8 cellular contexts compared by ENCODE assay signal in genomic region chr16:58236231-58236690, GRCh38. TPM values are rescaled to one million over a fixed set of nuclear protein-coding genes. Genes with fewer than 3 reads are reported as not detected.
DNase-seq lines count a peak whose midpoint lies in the region; ATAC-seq, FAIRE-seq and TF ChIP-seq lines count a peak whose summit lies in the region.

No MANE protein-coding gene starts in this region.

- H3K36me3 ChIP-seq in IMR-90 (ENCODE audit: control insufficient read depth, insufficient read depth, low read length) (no peaks in the 10 kb centered on the region), neuronal stem cell (replicated peaks in 1 of 2; ENCODE audit: control insufficient read depth in 2 of 2, insufficient read depth in 2 of 2, low read length in 2 of 2) (no peaks in the 10 kb centered on the region)

- no peak for TF ChIP-seq CTCF in IMR-90 (conservative IDR thresholded peaks at IDR 0.05; ENCODE audit: low read depth, low read length)

- no peak overlapping the region; the same call in 1 of the 2 replicates for H4K5ac ChIP-seq in IMR-90 (ENCODE audit: low read depth, low read length)

- H2BK12ac ChIP-seq in neuronal stem cell (ENCODE audit: low read length): no peak overlapping the region

- H2AK9ac ChIP-seq in IMR-90 (replicated peaks; ENCODE audit: low read depth, low read length, poor library complexity): peak overlapping the region; percentile 58

- POLR2A ChIA-PET in IMR-90 (lab: Charles Lee; ENCODE audit: unreplicated experiment): no interaction called here

- no peaks in the 10 kb centered on the region; the same call in 1 of the 2 replicates for H3K4me1 ChIP-seq in IMR-90 (ENCODE audit: control insufficient read depth, insufficient read depth, low read length)
- H3K4me1 ChIP-seq in neuronal stem cell (ENCODE audit: control insufficient read depth in 2 of 2, insufficient read depth in 1 of 2, low read depth in 1 of 2, low read length in 2 of 2): peaks cover 3 to 5% of the 10 kb centered on the region in 2 donors

- H2BK5ac ChIP-seq in IMR-90 (ENCODE audit: low read depth, low read length, poor library complexity, severe bottlenecking) (no peak overlapping the region), neuronal stem cell (ENCODE audit: low read length) (no peak overlapping the region)

- H3K9me3 ChIP-seq in IMR-90 (ENCODE audit: control insufficient read depth, insufficient read depth, low read length) (no peaks in the 10 kb centered on the region), neuronal stem cell (replicated peaks in 1 of 2; ENCODE audit: control insufficient read depth in 2 of 2, insufficient read depth in 1 of 2, low read depth in 1 of 2, low read length in 2 of 2) (no peaks in the 10 kb centered on the region)

- H3K9ac ChIP-seq in IMR-90 (ENCODE audit: low read depth, low read length) (peak overlapping the region; percentile 45; the same call in 1 of the 2 replicates), neuronal stem cell (ENCODE audit: low read depth, low read length, poor library complexity) (peak overlapping the region; percentile 87)

- in situ Hi-C loops in IMR-90 (cut with MboI; ENCODE audit: low sequenced_read_pairs): no loop called here

- ATAC-seq in GM21515 (IDR thresholded peaks at IDR 0.05; ENCODE audit: unreplicated experiment) (peak; percentile 93), IMR-90 (ENCODE audit: low read depth) (peak; percentile 98)

- TF ChIP-seq RAD21 in IMR-90 (IDR thresholded peaks at IDR 0.05; ENCODE audit: low read length): no peak

- TF ChIP-seq POLR2A in IMR-90 (IDR thresholded peaks at IDR 0.05; ENCODE audit: low read depth, low read length): no peak

- H3K27ac ChIP-seq in IMR-90 (ENCODE audit: insufficient read depth, low read length): no peak overlapping the region
- H3K27ac ChIP-seq in neuronal stem cell (replicated peaks; ENCODE audit: low read length): no peak overlapping the region

- H2BK120ac ChIP-seq in IMR-90 (ENCODE audit: low read depth, low read length) (no peak overlapping the region), neuronal stem cell (ENCODE audit: low read depth, low read length) (no peak overlapping the region)

- peak overlapping the region in 1 of 2 experiments; percentile 56; a peak in 1 of 4 replicates for H4K8ac ChIP-seq in IMR-90 (ENCODE audit: low read depth in 2 of 2, low read length in 2 of 2)
- H4K8ac ChIP-seq in neuronal stem cell (ENCODE audit: low read depth, low read length): no peak overlapping the region

- H4K91ac ChIP-seq in IMR-90 (ENCODE audit: insufficient read depth, low read depth, low read length) (no peak overlapping the region), neuronal stem cell (ENCODE audit: low read depth, low read length, poor library complexity) (no peak overlapping the region)

- intact Hi-C loops in IMR-90 (cut with micrococcal nuclease): loop anchor here (2.0 kb wide), 1 partner anchor 13 kb away; no protein-coding TSS in a partner anchor

- dilution Hi-C loops in IMR-90 (cut with HindIII; ENCODE audit: low sequenced_read_pairs, unreplicated experiment): no loop called here

- H3K14ac ChIP-seq in IMR-90 (replicated peaks; ENCODE audit: low read depth, low read length) (no peak overlapping the region), neuronal stem cell (ENCODE audit: low read length) (no peak overlapping the region)

- H2AFZ ChIP-seq in IMR-90 (replicated peaks; ENCODE audit: low read length, poor library complexity): peak overlapping the region; percentile 96
- peak overlapping the region; percentile 91 for H2AFZ ChIP-seq in neuronal stem cell (ENCODE audit: low read length)

- no peak for FAIRE-seq in frontal cortex (lab: Jason Lieb, UNC)

- no peak overlapping the region for H2BK20ac ChIP-seq in IMR-90 (ENCODE audit: low read depth, low read length)

- CTCF ChIA-PET in IMR-90 (lab: Yijun Ruan, JAX): no interaction called here

- no TSS peak for BruUV-seq in IMR-90 (replicated peaks; lab: Mats Ljungman, UMichigan)

- peak overlapping the region; percentile 50 for H3K4me3 ChIP-seq in IMR-90 (ENCODE audit: insufficient read depth, low read depth, low read length)
- H3K4me3 ChIP-seq in neuronal stem cell (ENCODE audit: low read length in 2 of 2): peak overlapping the region; percentile 54 to 76

- DNase-seq in DMS53 (lab: John Stamatoyannopoulos, UW): peak; percentile 78
- DNase-seq in IMR-90: peak; percentile 51
- DNase-seq in RPMI8226: peak; percentile 75
- DNase-seq in activated effector memory CD4-positive, alpha-beta T cell treated with Interleukin-2 at 50 U/mL for 16 hours: peak; percentile 38
- DNase-seq in frontal cortex (ENCODE audit: low spot score in 2 of 2): peak; percentile 34 to 61
- DNase-seq in neuronal stem cell (ENCODE audit: low spot score): peak; percentile 80
- DNase-seq in superior temporal gyrus (ENCODE audit: extremely low spot score): peak; percentile 87

- 2% methylated on average over 9 of the region's 13 CpGs; no CpG with 5 or more reads in 1 of the 2 experiments for whole genome bisulfite sequencing in IMR-90 (ENCODE audit: extremely low coverage in 2 of 2, insufficient read length in 1 of 2), 2 experiments
- WGBS in neuronal stem cell (ENCODE audit: extremely low coverage in 2 of 2, insufficient read length in 2 of 2, insufficient replicate concordance in 1 of 2), 2 donors: no CpG with 5 or more reads among the region's 13 CpGs

- H3K4ac ChIP-seq in IMR-90 (ENCODE audit: low read depth, low read length) (no peak overlapping the region), neuronal stem cell (ENCODE audit: low read length) (no peak overlapping the region)

- H3K79me1 ChIP-seq in IMR-90 (ENCODE audit: low read depth in 1 of 2, low read length in 2 of 2) (no peaks in the 10 kb centered on the region), neuronal stem cell (ENCODE audit: low read depth, low read length) (no peaks in the 10 kb centered on the region)

- no peaks in the 10 kb centered on the region for H4K20me1 ChIP-seq in IMR-90 (ENCODE audit: insufficient read depth, low read length)

- H3K23ac ChIP-seq in IMR-90 (ENCODE audit: low read depth, low read length) (no peak overlapping the region), neuronal stem cell (ENCODE audit: low read depth, low read length, poor library complexity) (no peak overlapping the region)

- H2AK5ac ChIP-seq in IMR-90 (ENCODE audit: low read depth, low read length): no peak overlapping the region
- no peak overlapping the region for H2AK5ac ChIP-seq in neuronal stem cell (ENCODE audit: low read depth, low read length)

- H3K4me2 ChIP-seq in IMR-90 (ENCODE audit: low read depth, low read length): peak overlapping the region; percentile 100
- H3K4me2 ChIP-seq in neuronal stem cell (ENCODE audit: insufficient read depth, low read length, poor library complexity, severe bottlenecking): peak overlapping the region; percentile 63

- H3K27me3 ChIP-seq in IMR-90 (ENCODE audit: control insufficient read depth, insufficient read depth, low read length): peaks cover 13% of the 10 kb centered on the region
- H3K27me3 ChIP-seq in neuronal stem cell (ENCODE audit: control insufficient read depth in 3 of 3, insufficient read depth in 3 of 3, low read depth in 1 of 3, low read length in 3 of 3): peaks cover 0 to 46% (median 2%) of the 10 kb centered on the region in 3 experiments

- H3K18ac ChIP-seq in IMR-90 (ENCODE audit: low read depth, low read length): no peak overlapping the region; the same call in 1 of the 2 replicates
- peak overlapping the region; percentile 20 for H3K18ac ChIP-seq in neuronal stem cell (ENCODE audit: low read length)

- 0 out of 2 replicates have a peak, but pooled peaks cover 3% of the 10 kb centered on the region for H3K9me1 ChIP-seq in IMR-90 (ENCODE audit: insufficient read depth, low read length)

- H3K56ac ChIP-seq in IMR-90 (ENCODE audit: extremely low read depth, insufficient read depth, low read length): no peak overlapping the region

- H2BK15ac ChIP-seq in IMR-90 (ENCODE audit: low read depth, low read length) (no peak overlapping the region), neuronal stem cell (ENCODE audit: low read length) (no peak overlapping the region)

TF ChIP-seq in IMR-90, 13 proteins besides CTCF, POLR2A, EP300 and RAD21:
- TF ChIP-seq CHD1 (IDR thresholded peaks at IDR 0.05; ENCODE audit: low read depth, low read length): no peak
- TF ChIP-seq SMC3 (IDR thresholded peaks at IDR 0.05; ENCODE audit: low read depth, low read length): no peak
- no peak for TF ChIP-seq CEBPB (IDR thresholded peaks at IDR 0.05; ENCODE audit: low read depth, low read length)
- TF ChIP-seq FOS (IDR thresholded peaks at IDR 0.05; ENCODE audit: low read depth, low read length): no peak
- TF ChIP-seq MXI1 (IDR thresholded peaks at IDR 0.05; ENCODE audit: borderline replicate concordance, low read depth, low read length): no peak
- no peak for TF ChIP-seq MAZ (IDR thresholded peaks at IDR 0.05; ENCODE audit: borderline replicate concordance, low read depth, low read length)
- no peak for TF ChIP-seq NFE2L2 (IDR thresholded peaks at IDR 0.05; ENCODE audit: low read depth, low read length)
- TF ChIP-seq BHLHE40 (IDR thresholded peaks at IDR 0.05; ENCODE audit: low read depth, low read length): no peak
- TF ChIP-seq MAFK (IDR thresholded peaks at IDR 0.05; ENCODE audit: low read depth, low read length): no peak

RNA-seq across cellular contexts. Expression of gene CSNK2A2, which starts 38.4 kb away (rescaled TPM):
- total RNA-seq in IMR-90 (2012; rRNA removed) (15.6 and 16.9 TPM in 2 replicates), frontal cortex (17.9 TPM)
- 21.1 and 27.5 TPM in 2 replicates for polyA plus RNA-seq in IMR-90 (2012; rRNA removed)
- 9.9 and 19.9 TPM in 2 replicates for polyA plus RNA-seq in IMR-90 (2012; cell fraction: cytosol; rRNA removed)
- polyA plus RNA-seq in IMR-90 (2012; cell fraction: nucleus; rRNA removed; ENCODE audit: low replicate concordance): 6.6 and 27.4 TPM in 2 replicates
- polyA plus RNA-seq in neuronal stem cell (2013, experiment 1 of 2): 62.4 TPM
- 63.2 TPM for polyA plus RNA-seq in neuronal stem cell (2013, experiment 2 of 2)

RNA-seq across cellular contexts. Expression of gene PRSS54, which starts 58.6 kb away (rescaled TPM):
- total RNA-seq in IMR-90 (2012; rRNA removed) (not detected in 2 replicates), frontal cortex (0.41 TPM)
- polyA plus RNA-seq in IMR-90 (2012; rRNA removed): not detected in 2 replicates
- not detected in 2 replicates for polyA plus RNA-seq in IMR-90 (2012; cell fraction: cytosol; rRNA removed)
- not detected in 2 replicates for polyA plus RNA-seq in IMR-90 (2012; cell fraction: nucleus; rRNA removed; ENCODE audit: low replicate concordance)
- polyA plus RNA-seq in neuronal stem cell (2013, experiment 1 of 2): not detected
- not detected for polyA plus RNA-seq in neuronal stem cell (2013, experiment 2 of 2)
